ENCODE assay signal across 17 cellular contexts in genomic region chr3:64548200-64548889, GRCh38.
A peak's percentile ranks its signal among the peaks of the same experiment; 100 is the strongest.
DNase-seq lines count a peak whose midpoint lies in the region; ATAC-seq and TF ChIP-seq lines count a peak whose summit lies in the region.
"Had no signal": no experiment of that assay in that cellular context is flagged by ENCODE, and none has a peak within 500 bp of the region (broad histone marks: within the 10 kb centered on the region; RNA-seq: fewer than 3 reads in every experiment).

No MANE protein-coding gene starts in this region.

- TF ChIP-seq CTCF in fibroblast of the aortic adventitia (IDR thresholded peaks at IDR 0.05; ENCODE audit: insufficient read depth, low read length): no peak
- TF ChIP-seq CTCF in upper lobe of right lung (IDR thresholded peaks at IDR 0.05): no peak
- no peak for TF ChIP-seq CTCF in brain microvascular endothelial cell (IDR thresholded peaks at IDR 0.05; ENCODE audit: low read depth, low read length, missing control alignments)

- H3K4me1 ChIP-seq in muscle layer of colon (ENCODE audit: insufficient read depth, low read length) (peaks cover 50% of the 10 kb centered on the region), upper lobe of right lung (peaks cover 4% of the 10 kb centered on the region)

- intact Hi-C loops in upper lobe of right lung (cut with DNase I): no loop called here

- in situ Hi-C loops in brain microvascular endothelial cell (cut with HindIII; ENCODE audit: low pct_ligation_motif_present, low sequenced_read_pairs): no loop called here

- H3K9ac ChIP-seq in muscle layer of colon (ENCODE audit: low read length): peak overlapping the region; percentile 3

- H3K27me3 ChIP-seq in muscle layer of colon (ENCODE audit: control insufficient read depth in 1 of 2, insufficient read depth in 2 of 2, low read length in 2 of 2): no peaks in the 10 kb centered on the region
- H3K27me3 ChIP-seq in upper lobe of right lung: no peaks in the 10 kb centered on the region
- H3K27me3 ChIP-seq in brain microvascular endothelial cell (replicated peaks): no peaks in the 10 kb centered on the region

- H3K4me3 ChIP-seq in fibroblast of the aortic adventitia (ENCODE audit: low read depth, low read length) (no peak overlapping the region), muscle layer of colon (ENCODE audit: low read depth in 1 of 2, low read length in 2 of 2) (no peak overlapping the region), upper lobe of right lung (no peak overlapping the region), brain microvascular endothelial cell (ENCODE audit: low read depth, low read length) (no peak overlapping the region)

- DNase-seq in DMS 273 (lab: John Stamatoyannopoulos, UW; ENCODE audit: unreplicated experiment) (peak; percentile 6), DMS 273 treated with DMSO at 0.1 percent for 48 hours (lab: John Stamatoyannopoulos, UW) (no peak), fibroblast of the aortic adventitia (ENCODE audit: low read depth) (peak; percentile 87), upper lobe of right lung (no peak), foreskin melanocyte (no peak), brain microvascular endothelial cell (no peak), NCI-H2171 (lab: John Stamatoyannopoulos, UW) (no peak)
- DNase-seq: activated CD4-positive, alpha-beta T cell treated with anti-CD3 and anti-CD28 coated beads, Interleukin-2, amount 50 U/mL, for 1 hour; activated naive CD4-positive, alpha-beta T cell treated with anti-CD3 and anti-CD28 coated beads for 36 hours; DMS153; effector CD4-positive, alpha-beta T cell; KG1; NCI-H2081; stimulated activated naive CD8-positive, alpha-beta T cell treated with anti-CD3 and anti-CD28 coated beads, Interleukin-15, Interleukin-2, amounts not matched to agents 100 U/mL and 50 U/mL, for 24 hours; T-cell had no signal

- H3K9me3 ChIP-seq in muscle layer of colon (ENCODE audit: low read length) (no peaks in the 10 kb centered on the region), upper lobe of right lung (no peaks in the 10 kb centered on the region)

- peak overlapping the region; percentile 79 for H3K27ac ChIP-seq in muscle layer of colon (ENCODE audit: low read depth, low read length)
- no peak overlapping the region for H3K27ac ChIP-seq in upper lobe of right lung
- no peak overlapping the region for H3K27ac ChIP-seq in brain microvascular endothelial cell
- H3K27ac ChIP-seq: 22Rv1 had no signal

- H3K36me3 ChIP-seq in muscle layer of colon (ENCODE audit: insufficient read depth, low read length) (no peaks in the 10 kb centered on the region), upper lobe of right lung (peaks cover 7% of the 10 kb centered on the region), brain microvascular endothelial cell (replicated peaks) (no peaks in the 10 kb centered on the region)

- peak; percentile 70 for ATAC-seq in upper lobe of right lung
- ATAC-seq: stimulated activated naive CD8-positive, alpha-beta T cell treated with anti-CD3 and anti-CD28 coated beads, Interleukin-15, Interleukin-2, amounts not matched to agents 100 U/mL and 50 U/mL, for 24 hours; T-cell had no signal

Comparison
In these comparisons a context has a peak if more than half of its experiments do, and no peak if none do; other contexts are left out.
1. DNase-seq: peak in DMS 273 (single experiment) and fibroblast of the aortic adventitia (single experiment); none in DMS 273 treated with DMSO at 0.1 percent for 48 hours (single experiment), upper lobe of right lung (single experiment), foreskin melanocyte (single experiment), brain microvascular endothelial cell (single experiment) and NCI-H2171 (single experiment).